16 cellular contexts compared by ENCODE assay signal in genomic region chr15:41180206-41180789, GRCh38.
DNase-seq lines count a peak whose midpoint lies in the region; ATAC-seq lines count a peak whose summit lies in the region.
"Had no signal": no experiment of that assay in that cellular context is flagged by ENCODE, and none has a peak within 500 bp of the region (broad histone marks: within the 10 kb centered on the region; RNA-seq: fewer than 3 reads in every experiment).

No MANE protein-coding gene starts in this region.

- H3K36me3 ChIP-seq in adipocyte (ENCODE audit: control insufficient read depth, insufficient read depth, low read length, severe bottlenecking): no peaks in the 10 kb centered on the region
- H3K36me3 ChIP-seq: MG63, SJCRH30 had no signal

- DNase-seq in EL (peak; percentile 38), HS-5 (ENCODE audit: low read depth) (peak; percentile 11), adipocyte (ENCODE audit: low read depth) (peak; percentile 36), islet precursor cell (peak; percentile 57), HK-2 (ENCODE audit: unreplicated experiment) (no peak)
- DNase-seq in stimulated activated CD4-positive, alpha-beta T cell treated with anti-CD3 and anti-CD28 coated beads, Interleukin-15, amount 100 ng/mL, for 24 hours: no peak
- DNase-seq: AML-193, DMS79, KG1, MG63, NCI-H1092 treated with DMSO at 0.1 percent for 48 hours, NCI-H187 treated with DMSO at 0.1 percent for 48 hours, NCI-H2171 treated with DMSO at 0.1 percent for 48 hours, NCI-H510A, SJCRH30 had no signal

- no peaks in the 10 kb centered on the region for H3K4me1 ChIP-seq in adipocyte (ENCODE audit: control insufficient read depth, insufficient read depth, low read length)
- H3K4me1 ChIP-seq: SJCRH30 had no signal

- no peak for ATAC-seq in HG03469 (IDR thresholded peaks at IDR 0.05; ENCODE audit: unreplicated experiment)

- H3K9ac ChIP-seq in adipocyte (ENCODE audit: low read length): no peak overlapping the region

- H3K4me3 ChIP-seq in adipocyte (ENCODE audit: low read length): no peak overlapping the region
- H3K4me3 ChIP-seq: MG63, SJCRH30 had no signal

- H3K27me3 ChIP-seq in adipocyte (replicated peaks; ENCODE audit: control insufficient read depth, insufficient read depth, low read length): no peaks in the 10 kb centered on the region
- H3K27me3 ChIP-seq: MG63, SJCRH30 had no signal

- H3K9me3 ChIP-seq in adipocyte (ENCODE audit: control insufficient read depth, low read length): no peaks in the 10 kb centered on the region
- H3K9me3 ChIP-seq: MG63, SJCRH30 had no signal

Comparison
In these comparisons a context has a peak if more than half of its experiments do, and no peak if none do; other contexts are left out.
1. DNase-seq: peak in EL (single experiment), HS-5 (single experiment), adipocyte (single experiment) and islet precursor cell (single experiment); none in HK-2 (single experiment) and stimulated activated CD4-positive, alpha-beta T cell treated with anti-CD3 and anti-CD28 coated beads, Interleukin-15, amount 100 ng/mL, for 24 hours (single experiment).